ENCODE assay signal across 19 cellular contexts in genomic region chr2:45452866-45453265, GRCh38.
DNase-seq lines count a peak whose midpoint lies in the region; ATAC-seq and TF ChIP-seq lines count a peak whose summit lies in the region.
"Had no signal": no experiment of that assay in that cellular context is flagged by ENCODE, and none has a peak within 500 bp of the region (broad histone marks: within the 10 kb centered on the region; RNA-seq: fewer than 3 reads in every experiment).

No MANE protein-coding gene starts in this region.

- no peaks in the 10 kb centered on the region for H3K79me2 ChIP-seq in OCI-LY7 (ENCODE audit: insufficient read depth, low read depth, low read length)

- no peaks in the 10 kb centered on the region for H3K9me2 ChIP-seq in OCI-LY7 (ENCODE audit: insufficient read depth, low read length)

- no TSS peak for BruUV-seq in OCI-LY7 (replicated peaks; lab: Mats Ljungman, UMichigan)

- H3K27me3 ChIP-seq in sigmoid colon, result no peaks in the 10 kb centered on the region
- H3K27me3 ChIP-seq: body of pancreas, neural progenitor cell, tibial nerve had no signal

- POLR2A ChIA-PET in OCI-LY7 (lab: Charles Lee), result interaction anchor here (0.6 to 2.0 kb wide), 7 partner anchors 9 to 1532 kb away, joined by 3 to 16 read pairs (median 5); no protein-coding TSS in a partner anchor

- no peaks in the 10 kb centered on the region for H3K4me1 Mint-ChIP-seq in activated naive CD8-positive, alpha-beta T cell treated with anti-CD3 and anti-CD28 coated beads, Interleukin-2, amount 50 U/mL, for 24 hours
- H3K4me1 Mint-ChIP-seq: activated CD4-positive, alpha-beta T cell treated with anti-CD3 and anti-CD28 coated beads, Interleukin-2, amount 10 ng/mL, durations not matched to agents 24 days and 14 days had no signal

- H3K9me3 ChIP-seq in OCI-LY7 (ENCODE audit: low read length), result peaks cover 19% of the 10 kb centered on the region; the same call in 1 of the 2 replicates
- H3K9me3 ChIP-seq in sigmoid colon, result no peaks in the 10 kb centered on the region
- H3K9me3 ChIP-seq: body of pancreas, tibial nerve had no signal

- peaks cover 2% of the 10 kb centered on the region for H3K36me3 Mint-ChIP-seq in activated naive CD8-positive, alpha-beta T cell treated with anti-CD3 and anti-CD28 coated beads, Interleukin-2, amount 50 U/mL, for 24 hours (ENCODE audit: low read depth)
- H3K36me3 Mint-ChIP-seq: neural progenitor cell had no signal

- H3K27ac ChIP-seq in OCI-LY7 (ENCODE audit: low read depth, low read length, poor library complexity, severe bottlenecking), result peak overlapping the region; percentile 99
- peak overlapping the region in 1 of 4 donors; percentile 12 for H3K27ac ChIP-seq in sigmoid colon
- H3K27ac ChIP-seq: body of pancreas, C4-2B, neural progenitor cell, RWPE1, tibial nerve had no signal

- H3K4me2 ChIP-seq in OCI-LY7 (ENCODE audit: low read length), result no peak overlapping the region
- H3K4me2 ChIP-seq: neural progenitor cell had no signal

- WGBS in sigmoid colon, 2 donors, result 71 to 84% methylated on average over 4 of the region's 4 CpGs

- no peak overlapping the region for H3K4me3 ChIP-seq in AG10803 (ENCODE audit: low read length)
- H3K4me3 ChIP-seq in OCI-LY7 (ENCODE audit: low read depth, low read length, poor library complexity, severe bottlenecking), result no peak overlapping the region
- H3K4me3 ChIP-seq in sigmoid colon, result no peak overlapping the region
- H3K4me3 ChIP-seq: body of pancreas, lung, neural progenitor cell, tibial nerve had no signal

- CTCF ChIA-PET in OCI-LY7 (lab: Charles Lee; ENCODE audit: unreplicated experiment), result no interaction called here

- DNase-seq in AG10803 (ENCODE audit: low read depth), result peak; percentile 95
- DNase-seq in OCI-LY7 (ENCODE audit: low spot score), result no peak
- DNase-seq in fibroblast of peridontal ligament (ENCODE audit: extremely low read depth), result peak; percentile 98
- peak; percentile 60 for DNase-seq in sigmoid colon
- no peak for DNase-seq in activated naive CD8-positive, alpha-beta T cell treated with anti-CD3 and anti-CD28 coated beads, Interleukin-2, amount 50 U/mL, for 24 hours
- DNase-seq in NCI-H1930 (lab: John Stamatoyannopoulos, UW), result no peak
- no peak for DNase-seq in NOMO-1 treated with DMSO at 0.1 percent for 48 hours (lab: John Stamatoyannopoulos, UW; ENCODE audit: unreplicated experiment)
- no peak for DNase-seq in NCI-H1048 (lab: John Stamatoyannopoulos, UW)
- DNase-seq: activated CD4-positive, alpha-beta T cell treated with anti-CD3 and anti-CD28 coated beads, Interleukin-2, amount 10 ng/mL, durations not matched to agents 24 days and 14 days; activated T-cell treated with anti-CD3 and anti-CD28 coated beads, Interleukin-2, amount 50 U/mL, for 72 hours; body of pancreas; KG1; NCI-H146; NCI-H510A treated with DMSO at 0.1 percent for 48 hours had no signal

- H3K27ac Mint-ChIP-seq in activated naive CD8-positive, alpha-beta T cell treated with anti-CD3 and anti-CD28 coated beads, Interleukin-2, amount 50 U/mL, for 24 hours, result no peak overlapping the region
- H3K27ac Mint-ChIP-seq: activated CD4-positive, alpha-beta T cell treated with anti-CD3 and anti-CD28 coated beads, Interleukin-2, amount 10 ng/mL, durations not matched to agents 24 days and 14 days; activated T-cell treated with anti-CD3 and anti-CD28 coated beads, Interleukin-2, amount 50 U/mL, for 72 hours; neural progenitor cell had no signal

- H3K27me3 Mint-ChIP-seq in activated naive CD8-positive, alpha-beta T cell treated with anti-CD3 and anti-CD28 coated beads, Interleukin-2, amount 50 U/mL, for 24 hours, result no peaks in the 10 kb centered on the region
- H3K27me3 Mint-ChIP-seq: activated CD4-positive, alpha-beta T cell treated with anti-CD3 and anti-CD28 coated beads, Interleukin-2, amount 10 ng/mL, durations not matched to agents 24 days and 14 days had no signal

- ATAC-seq in activated naive CD8-positive, alpha-beta T cell treated with anti-CD3 and anti-CD28 coated beads, Interleukin-2, amount 50 U/mL, for 24 hours, result no peak
- ATAC-seq: activated T-cell treated with anti-CD3 and anti-CD28 coated beads, Interleukin-2, amount 50 U/mL, for 72 hours; body of pancreas had no signal

- H3K9me3 Mint-ChIP-seq in activated naive CD8-positive, alpha-beta T cell treated with anti-CD3 and anti-CD28 coated beads, Interleukin-2, amount 50 U/mL, for 24 hours, result no peaks in the 10 kb centered on the region
- H3K9me3 Mint-ChIP-seq: activated CD4-positive, alpha-beta T cell treated with anti-CD3 and anti-CD28 coated beads, Interleukin-2, amount 10 ng/mL, durations not matched to agents 24 days and 14 days; activated T-cell treated with anti-CD3 and anti-CD28 coated beads, Interleukin-2, amount 50 U/mL, for 72 hours; neural progenitor cell had no signal

- no peak overlapping the region for H3K4me3 Mint-ChIP-seq in activated naive CD8-positive, alpha-beta T cell treated with anti-CD3 and anti-CD28 coated beads, Interleukin-2, amount 50 U/mL, for 24 hours
- H3K4me3 Mint-ChIP-seq: activated CD4-positive, alpha-beta T cell treated with anti-CD3 and anti-CD28 coated beads, Interleukin-2, amount 10 ng/mL, durations not matched to agents 24 days and 14 days; activated T-cell treated with anti-CD3 and anti-CD28 coated beads, Interleukin-2, amount 50 U/mL, for 72 hours; neural progenitor cell had no signal

- H4K20me1 ChIP-seq in OCI-LY7 (ENCODE audit: insufficient read depth, low read length), result no peaks in the 10 kb centered on the region

- no peak for TF ChIP-seq POLR2A in sigmoid colon (IDR thresholded peaks at IDR 0.05)

- no peak for TF ChIP-seq EP300 in sigmoid colon (IDR thresholded peaks at IDR 0.05)

- H2AFZ ChIP-seq in OCI-LY7 (ENCODE audit: low read length), result peak overlapping the region; percentile 19; the same call in 1 of the 2 replicates
- H2AFZ ChIP-seq: neural progenitor cell had no signal

- TF ChIP-seq CTCF in AG10803 (conservative IDR thresholded peaks at IDR 0.05; ENCODE audit: low read length) (no peak), OCI-LY7 (conservative IDR thresholded peaks at IDR 0.05; ENCODE audit: low read length) (no peak), sigmoid colon (IDR thresholded peaks at IDR 0.05) (no peak)

- intact Hi-C loops in OCI-LY7 (cut with micrococcal nuclease; ENCODE audit: unreplicated experiment), result loop anchor here (10.0 kb wide), 2 partner anchors 272 to 1122 kb away; no protein-coding TSS in a partner anchor
- intact Hi-C loops in sigmoid colon (cut with DNase I), result no loop called here

- H3K4me1 ChIP-seq in OCI-LY7 (ENCODE audit: insufficient read depth, low read length, poor library complexity, severe bottlenecking) (peaks cover 70% of the 10 kb centered on the region), sigmoid colon (peaks cover 0 to 17% (median 9%) of the 10 kb centered on the region in 4 donors)

- H3K36me3 ChIP-seq in OCI-LY7 (ENCODE audit: insufficient read depth, low read length) (peaks cover 35% of the 10 kb centered on the region), sigmoid colon (no peaks in the 10 kb centered on the region)
- H3K36me3 ChIP-seq: neural progenitor cell, tibial nerve had no signal

Comparison
In these comparisons a context has a peak if more than half of its experiments do, and no peak if none do; other contexts are left out.
1. DNase-seq: peak in AG10803 (single experiment), fibroblast of peridontal ligament (single experiment) and sigmoid colon (single experiment); none in OCI-LY7 (single experiment), activated naive CD8-positive, alpha-beta T cell treated with anti-CD3 and anti-CD28 coated beads, Interleukin-2, amount 50 U/mL, for 24 hours (single experiment), NCI-H1930 (0 of 2), NOMO-1 treated with DMSO at 0.1 percent for 48 hours (single experiment) and NCI-H1048 (single experiment).